8 cellular contexts compared by ENCODE assay signal in the genomic region with DNA sequence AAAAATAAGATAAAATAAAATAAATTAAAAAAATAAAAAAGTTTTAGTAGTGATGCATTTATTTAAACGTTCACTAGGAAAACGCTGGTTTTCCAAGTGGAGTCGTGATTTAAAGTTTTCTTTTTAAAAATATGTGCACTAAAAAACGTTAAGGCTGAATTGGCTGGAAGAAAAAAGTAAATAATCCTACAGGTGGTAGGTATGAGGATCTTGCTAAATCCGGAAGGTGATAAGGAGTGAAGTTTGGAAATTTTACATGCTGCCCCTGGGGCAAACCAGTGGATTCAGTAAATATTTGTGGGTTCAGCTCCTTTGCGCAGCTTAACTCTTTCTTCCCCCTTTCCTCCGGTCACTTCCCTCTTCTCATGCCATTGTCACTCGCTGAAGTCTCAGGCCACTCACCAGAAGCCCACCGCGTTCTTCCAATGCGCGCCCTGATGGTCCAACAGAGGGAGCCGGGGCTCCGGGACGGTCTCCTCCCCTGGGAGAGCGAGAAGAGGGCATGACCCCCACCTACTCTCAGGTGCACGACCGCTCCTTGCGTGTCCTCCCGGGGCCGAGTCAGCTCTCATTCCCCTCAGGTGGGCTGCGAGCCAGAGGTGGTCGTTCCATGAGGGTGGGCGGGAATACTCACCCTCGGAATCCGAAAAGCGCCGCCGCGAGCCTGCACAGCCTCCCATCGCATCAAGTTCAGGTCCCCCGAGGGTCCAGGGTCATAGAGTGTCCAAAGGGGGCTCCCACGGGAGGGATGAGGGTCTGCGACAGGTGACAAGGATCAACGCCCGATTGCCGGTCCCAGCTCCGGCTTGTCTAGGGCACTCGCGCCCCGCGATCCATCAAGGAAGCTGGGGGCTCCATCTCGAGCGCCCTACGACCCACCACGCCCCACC. TPM values are rescaled to one million over a fixed set of nuclear protein-coding genes. Genes with fewer than 3 reads are reported as not detected.
DNase-seq lines count a peak whose midpoint lies in the region; ATAC-seq and TF ChIP-seq lines count a peak whose summit lies in the region.

No MANE protein-coding gene starts in this region.

- H3K36me3 ChIP-seq in BLaER1: peaks cover 39% of the 10 kb centered on the region

- H3K27ac Mint-ChIP-seq in osteocyte (ENCODE audit: unreplicated experiment): peak overlapping the region; percentile 100

- peaks cover 56% of the 10 kb centered on the region for H3K4me1 Mint-ChIP-seq in activated T-cell treated with anti-CD3 and anti-CD28 coated beads, Interleukin-2, amount 50 U/mL, for 4 hours (ENCODE audit: low read depth)
- H3K4me1 Mint-ChIP-seq in osteocyte (ENCODE audit: unreplicated experiment): peaks cover 5% of the 10 kb centered on the region

- H3K9ac ChIP-seq in BLaER1: peak overlapping the region; percentile 93

- peak overlapping the region; percentile 98 for H3K4me3 ChIP-seq in BLaER1

- H3K27ac ChIP-seq in BLaER1: peak overlapping the region; percentile 97

- H3K4me1 ChIP-seq in BLaER1: peaks cover 58% of the 10 kb centered on the region

- peak; percentile 41 for TF ChIP-seq CTCF in osteocyte (IDR thresholded peaks at IDR 0.05)

- DNase-seq in LoVo (ENCODE audit: low spot score) (peak; percentile 30), globus pallidus (ENCODE audit: low spot score) (peak; percentile 32), osteocyte (ENCODE audit: extremely low spot score, unreplicated experiment) (no peak), HPDE6-E6E7 (ENCODE audit: extremely low spot score) (no peak), NCI-H774 (lab: John Stamatoyannopoulos, UW) (no peak)
- DNase-seq in activated T-cell treated with anti-CD3 and anti-CD28 coated beads, Interleukin-2, amount 50 U/mL, for 4 hours: no peak

- no peaks in the 10 kb centered on the region for H3K9me3 ChIP-seq in BLaER1

- H3K36me3 Mint-ChIP-seq in activated T-cell treated with anti-CD3 and anti-CD28 coated beads, Interleukin-2, amount 50 U/mL, for 4 hours (ENCODE audit: insufficient read depth): peaks cover 5% of the 10 kb centered on the region
- peaks cover 9% of the 10 kb centered on the region for H3K36me3 Mint-ChIP-seq in osteocyte (ENCODE audit: unreplicated experiment)

- H3K9me3 Mint-ChIP-seq in activated T-cell treated with anti-CD3 and anti-CD28 coated beads, Interleukin-2, amount 50 U/mL, for 4 hours: no peaks in the 10 kb centered on the region
- no peaks in the 10 kb centered on the region for H3K9me3 Mint-ChIP-seq in osteocyte (ENCODE audit: unreplicated experiment)

- no peaks in the 10 kb centered on the region for H3K27me3 ChIP-seq in BLaER1

- peak overlapping the region; percentile 94 for H3K4me2 ChIP-seq in BLaER1

- peak; percentile 5 for ATAC-seq in GM18519 (IDR thresholded peaks at IDR 0.05; ENCODE audit: low FRiP score, unreplicated experiment)
- no peak for ATAC-seq in activated T-cell treated with anti-CD3 and anti-CD28 coated beads, Interleukin-2, amount 50 U/mL, for 4 hours

- H3K27me3 Mint-ChIP-seq in activated T-cell treated with anti-CD3 and anti-CD28 coated beads, Interleukin-2, amount 50 U/mL, for 4 hours (ENCODE audit: low read depth): no peaks in the 10 kb centered on the region
- H3K27me3 Mint-ChIP-seq in osteocyte (ENCODE audit: unreplicated experiment): no peaks in the 10 kb centered on the region

- peak overlapping the region; percentile 93 for H3K4me3 Mint-ChIP-seq in activated T-cell treated with anti-CD3 and anti-CD28 coated beads, Interleukin-2, amount 50 U/mL, for 4 hours
- H3K4me3 Mint-ChIP-seq in osteocyte (ENCODE audit: unreplicated experiment): peak overlapping the region; percentile 95

- no peaks in the 10 kb centered on the region for H4K20me1 ChIP-seq in BLaER1

RNA-seq across cellular contexts. Expression of gene CLN3, which starts 0.5 kb away (rescaled TPM):
- total RNA-seq in activated T-cell treated with anti-CD3 and anti-CD28 coated beads, Interleukin-2, amount 50 U/mL, for 4 hours: 10 to 100 TPM; 25.9 to 26.0 (median 25.9) TPM
- total RNA-seq in osteocyte: 39.4 and 50.7 TPM in 2 replicates

RNA-seq across cellular contexts. Expression of gene APOBR, which starts 3.1 kb away (rescaled TPM):
- total RNA-seq in activated T-cell treated with anti-CD3 and anti-CD28 coated beads, Interleukin-2, amount 50 U/mL, for 4 hours: 1 to 10 TPM; 2.3 to 3.0 (median 2.7) TPM
- total RNA-seq in osteocyte: 0.16 TPM in 1 of 2 replicates, not detected in the other

RNA-seq across cellular contexts. Expression of gene IL27, which starts 15.3 kb away (rescaled TPM):
- total RNA-seq in activated T-cell treated with anti-CD3 and anti-CD28 coated beads, Interleukin-2, amount 50 U/mL, for 4 hours: under 1 TPM in 2 of 3 donors, not detected in 1; 0.21 to 0.41 TPM
- not detected in 2 replicates for total RNA-seq in osteocyte

RNA-seq across cellular contexts. Expression of gene NPIPB7, which starts 19.2 kb away (rescaled TPM):
- total RNA-seq in activated T-cell treated with anti-CD3 and anti-CD28 coated beads, Interleukin-2, amount 50 U/mL, for 4 hours: not detected
- 0.78 TPM in 1 of 2 replicates, not detected in the other for total RNA-seq in osteocyte

RNA-seq across cellular contexts. Expression of gene NUPR1, which starts 47.4 kb away (rescaled TPM):
- total RNA-seq in activated T-cell treated with anti-CD3 and anti-CD28 coated beads, Interleukin-2, amount 50 U/mL, for 4 hours: under 1 TPM; 0.28 to 0.63 (median 0.37) TPM
- total RNA-seq in osteocyte: 124 and 138 TPM in 2 replicates

Comparison
In these comparisons a context has a peak if more than half of its experiments do, and no peak if none do; other contexts are left out.
1. DNase-seq: peak in LoVo (single experiment) and globus pallidus (single experiment); none in activated T-cell treated with anti-CD3 and anti-CD28 coated beads, Interleukin-2, amount 50 U/mL, for 4 hours (single experiment), osteocyte (single experiment), HPDE6-E6E7 (single experiment) and NCI-H774 (single experiment).